2 cellular contexts compared by ENCODE assay signal in genomic region chr12:55746913-55747231, GRCh38.
TF ChIP-seq lines count a peak whose summit lies in the region.

No MANE protein-coding gene starts in this region.

TF ChIP-seq in HEK293, 187 proteins besides CTCF, POLR2A, EP300 and RAD21:
- TF ChIP-seq ZNF394 (tag by site-specific recombination; IDR thresholded peaks at IDR 0.05; ENCODE audit: borderline replicate concordance) (0 out of 2 replicates have a peak, but pooled peaks have one; percentile 22), ZNF585B (tag by site-specific recombination; IDR thresholded peaks at IDR 0.05) (no peak)
TF ChIP-seq in HEK293: peak in this region for 1.

TF ChIP-seq in K562, 482 proteins besides CTCF, POLR2A, EP300 and RAD21:
- no peak for TF ChIP-seq PHF21A (IDR thresholded peaks at IDR 0.05; ENCODE audit: borderline replicate concordance, low read depth)
- no peak for TF ChIP-seq E2F3 (CRISPR knock-in tag; IDR thresholded peaks at IDR 0.05)
- no peak for TF ChIP-seq CREM (IDR thresholded peaks at IDR 0.05; ENCODE audit: low read depth)
- TF ChIP-seq USF1 (CRISPR knock-in tag; IDR thresholded peaks at IDR 0.05), result no peak
- no peak for TF ChIP-seq SUPT5H (IDR thresholded peaks at IDR 0.05)
- no peak for TF ChIP-seq MAFK (IDR thresholded peaks at IDR 0.05; ENCODE audit: low read length)
- TF ChIP-seq HDAC6 (IDR thresholded peaks at IDR 0.05; ENCODE audit: low read depth, low read length), result no peak
- no peak for TF ChIP-seq COPS2 (conservative IDR thresholded peaks at IDR 0.05)
- TF ChIP-seq PYGO2 (tag; IDR thresholded peaks at IDR 0.05), result no peak
- TF ChIP-seq HMGN3 (IDR thresholded peaks at IDR 0.05; ENCODE audit: borderline replicate concordance, extremely low read depth, insufficient read length, low read depth, low read length), result no peak
